In the genomic region with DNA sequence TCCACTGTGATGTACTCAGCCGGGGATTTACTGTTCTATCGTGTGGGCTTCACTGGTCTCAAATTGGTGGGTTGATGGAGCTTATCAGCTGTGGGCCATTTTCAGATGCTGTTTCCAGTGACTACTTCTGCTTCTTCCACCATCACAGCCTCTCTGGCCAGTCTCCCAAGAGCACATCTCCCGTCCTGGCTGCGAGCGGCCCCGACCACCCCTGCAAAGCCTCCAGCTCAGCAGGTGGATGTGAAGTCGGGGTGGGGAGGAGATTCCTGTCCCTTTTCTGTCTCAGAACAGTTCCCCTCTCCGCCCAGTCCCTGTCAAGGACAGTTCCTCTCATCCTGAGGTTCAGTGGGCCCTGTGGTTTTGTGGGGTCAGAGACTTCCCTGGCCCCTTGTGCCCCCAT, we compare ENCODE assay signal across 18 cellular contexts. TPM values are rescaled to one million over a fixed set of nuclear protein-coding genes. Genes with fewer than 3 reads are reported as not detected.
DNase-seq lines count a peak whose midpoint lies in the region; ATAC-seq and TF ChIP-seq lines count a peak whose summit lies in the region.
"Had no signal": no experiment of that assay in that cellular context is flagged by ENCODE, and none has a peak within 500 bp of the region (broad histone marks: within the 10 kb centered on the region; RNA-seq: fewer than 3 reads in every experiment).

No MANE protein-coding gene starts in this region.

- TF ChIP-seq POLR2A in sigmoid colon (IDR thresholded peaks at IDR 0.05), result no peak

- no peak for TF ChIP-seq EP300 in sigmoid colon (IDR thresholded peaks at IDR 0.05)

- no peak for DNase-seq in activated T-cell treated with anti-CD3 and anti-CD28 coated beads, Interleukin-2, amount 50 U/mL, for 4 hours
- no peak for DNase-seq in activated T-cell treated with anti-CD3 and anti-CD28 coated beads, Interleukin-2, amount 50 U/mL, for 1 hour
- no peak for DNase-seq in activated CD8-positive, alpha-beta T cell treated with anti-CD3 and anti-CD28 coated beads for 36 hours
- DNase-seq in mesenteric fat pad (ENCODE audit: low spot score) (peak; percentile 69), sigmoid colon (no peak), NCI-H69 (lab: John Stamatoyannopoulos, UW) (no peak), head of caudate nucleus (no peak)
- no peak for DNase-seq in stimulated activated naive B cell treated with anti-CD40 and anti-IgM and Interleukin-4, amounts not matched to agents 10 μg/mL and 1 μg/mL and 100 μg/mL, for 72 hours
- DNase-seq: 8988T, GDM1, NCI-H1436, NCI-H2227 treated with DMSO at 0.1 percent for 48 hours, NCI-H526, Right ventricle myocardium superior had no signal

- 49 to 66% methylated on average over 8 of the region's 8 CpGs for WGBS in sigmoid colon, 2 donors

- H3K27me3 ChIP-seq in sigmoid colon, result peaks cover 0 to 83% (median 55%) of the 10 kb centered on the region in 3 donors

- H3K4me1 ChIP-seq in sigmoid colon, result no peaks in the 10 kb centered on the region
- H3K4me1 ChIP-seq: HAP-1 had no signal

- H3K36me3 ChIP-seq in sigmoid colon, result no peaks in the 10 kb centered on the region
- H3K36me3 ChIP-seq: HAP-1 had no signal

- peak overlapping the region; percentile 1 for H3K27ac Mint-ChIP-seq in activated CD8-positive, alpha-beta T cell treated with anti-CD3 and anti-CD28 coated beads for 36 hours
- H3K27ac Mint-ChIP-seq in stimulated activated naive B cell treated with anti-CD40 and anti-IgM and Interleukin-4, amounts not matched to agents 10 μg/mL and 1 μg/mL and 100 μg/mL, for 72 hours, result no peak overlapping the region

- H3K27me3 Mint-ChIP-seq in activated T-cell treated with anti-CD3 and anti-CD28 coated beads, Interleukin-2, amount 50 U/mL, for 4 hours (ENCODE audit: low read depth), result peaks cover 46% of the 10 kb centered on the region
- H3K27me3 Mint-ChIP-seq in activated CD8-positive, alpha-beta T cell treated with anti-CD3 and anti-CD28 coated beads for 36 hours, result peaks cover 8% of the 10 kb centered on the region
- peaks cover 68 to 87% of the 10 kb centered on the region in 2 donors for H3K27me3 Mint-ChIP-seq in stimulated activated naive B cell treated with anti-CD40 and anti-IgM and Interleukin-4, amounts not matched to agents 10 μg/mL and 1 μg/mL and 100 μg/mL, for 72 hours

- intact Hi-C loops in activated CD8-positive, alpha-beta T cell treated with anti-CD3 and anti-CD28 coated beads for 36 hours (cut with micrococcal nuclease), result no loop called here
- intact Hi-C loops in sigmoid colon (cut with DNase I) (no loop called here), head of caudate nucleus (cut with DNase I) (no loop called here)

- H3K4me3 Mint-ChIP-seq in activated T-cell treated with anti-CD3 and anti-CD28 coated beads, Interleukin-2, amount 50 U/mL, for 4 hours, result peak overlapping the region; percentile 12
- H3K4me3 Mint-ChIP-seq in activated CD8-positive, alpha-beta T cell treated with anti-CD3 and anti-CD28 coated beads for 36 hours, result no peak overlapping the region
- H3K4me3 Mint-ChIP-seq in stimulated activated naive B cell treated with anti-CD40 and anti-IgM and Interleukin-4, amounts not matched to agents 10 μg/mL and 1 μg/mL and 100 μg/mL, for 72 hours, result no peak overlapping the region

- H3K4me1 Mint-ChIP-seq in activated T-cell treated with anti-CD3 and anti-CD28 coated beads, Interleukin-2, amount 50 U/mL, for 4 hours (ENCODE audit: low read depth), result peaks cover 28% of the 10 kb centered on the region
- H3K4me1 Mint-ChIP-seq in activated CD8-positive, alpha-beta T cell treated with anti-CD3 and anti-CD28 coated beads for 36 hours (ENCODE audit: low read depth), result peaks cover 57% of the 10 kb centered on the region
- H3K4me1 Mint-ChIP-seq in stimulated activated naive B cell treated with anti-CD40 and anti-IgM and Interleukin-4, amounts not matched to agents 10 μg/mL and 1 μg/mL and 100 μg/mL, for 72 hours, result peaks cover 24 to 33% of the 10 kb centered on the region in 2 donors

- H3K36me3 Mint-ChIP-seq in activated T-cell treated with anti-CD3 and anti-CD28 coated beads, Interleukin-2, amount 50 U/mL, for 4 hours (ENCODE audit: insufficient read depth), result no peaks in the 10 kb centered on the region
- no peaks in the 10 kb centered on the region for H3K36me3 Mint-ChIP-seq in activated CD8-positive, alpha-beta T cell treated with anti-CD3 and anti-CD28 coated beads for 36 hours (ENCODE audit: low read depth)
- no peaks in the 10 kb centered on the region for H3K36me3 Mint-ChIP-seq in stimulated activated naive B cell treated with anti-CD40 and anti-IgM and Interleukin-4, amounts not matched to agents 10 μg/mL and 1 μg/mL and 100 μg/mL, for 72 hours

- POLR2A ChIA-PET in activated CD8-positive, alpha-beta T cell treated with anti-CD3 and anti-CD28 coated beads for 36 hours (lab: Charles Lee), result interaction anchor here (0.5 to 0.9 kb wide), 2 partner anchors 21 to 63 kb away, joined by 3 read pairs; no protein-coding TSS in a partner anchor

- H3K4me3 ChIP-seq in sigmoid colon, result no peak overlapping the region
- H3K4me3 ChIP-seq: GM12878, HAP-1 had no signal

- H3K9me3 Mint-ChIP-seq in activated T-cell treated with anti-CD3 and anti-CD28 coated beads, Interleukin-2, amount 50 U/mL, for 4 hours, result no peaks in the 10 kb centered on the region
- H3K9me3 Mint-ChIP-seq in activated CD8-positive, alpha-beta T cell treated with anti-CD3 and anti-CD28 coated beads for 36 hours, result peaks cover 5% of the 10 kb centered on the region
- peaks cover 3 to 6% of the 10 kb centered on the region in 2 donors for H3K9me3 Mint-ChIP-seq in stimulated activated naive B cell treated with anti-CD40 and anti-IgM and Interleukin-4, amounts not matched to agents 10 μg/mL and 1 μg/mL and 100 μg/mL, for 72 hours

- TF ChIP-seq CTCF in activated CD8-positive, alpha-beta T cell treated with anti-CD3 and anti-CD28 coated beads for 36 hours (IDR thresholded peaks at IDR 0.05), result no peak
- TF ChIP-seq CTCF in sigmoid colon (IDR thresholded peaks at IDR 0.05), result no peak

- CTCF ChIA-PET in activated CD8-positive, alpha-beta T cell treated with anti-CD3 and anti-CD28 coated beads for 36 hours (lab: Charles Lee), result no interaction called here

- H3K27ac ChIP-seq in sigmoid colon, result no peak overlapping the region

- ATAC-seq in activated T-cell treated with anti-CD3 and anti-CD28 coated beads, Interleukin-2, amount 50 U/mL, for 4 hours, result no peak
- ATAC-seq in activated CD8-positive, alpha-beta T cell treated with anti-CD3 and anti-CD28 coated beads for 36 hours, result no peak
- peak; percentile 27 to 44 for ATAC-seq in stimulated activated naive B cell treated with anti-CD40 and anti-IgM and Interleukin-4, amounts not matched to agents 10 μg/mL and 1 μg/mL and 100 μg/mL, for 72 hours (replicated peaks)
- ATAC-seq: GM12878 had no signal

- no peaks in the 10 kb centered on the region for H3K9me3 ChIP-seq in sigmoid colon
- H3K9me3 ChIP-seq: HAP-1 had no signal

RNA-seq across cellular contexts. Expression of gene IFITM10, which starts 20.2 kb away (rescaled TPM):
- total RNA-seq in activated T-cell treated with anti-CD3 and anti-CD28 coated beads, Interleukin-2, amount 50 U/mL, for 4 hours, result under 1 TPM; 0.33 to 0.53 (median 0.33) TPM
- under 1 TPM; 0.07 to 0.31 TPM for total RNA-seq in activated CD8-positive, alpha-beta T cell treated with anti-CD3 and anti-CD28 coated beads for 36 hours
- total RNA-seq in mesenteric fat pad, result 1.5 TPM
- 1 to 10 TPM in 1 of 4 donors, under 1 TPM in 3; 0.36 to 1.4 (median 0.61) TPM for total RNA-seq in sigmoid colon
- polyA plus RNA-seq in sigmoid colon, result under 1 TPM in 1 of 3 donors, not detected in 2; 0.60 TPM
- total RNA-seq: GM12878 had no signal

RNA-seq across cellular contexts. Expression of gene KRTAP5-6, which starts 33.2 kb away (rescaled TPM):
- not detected for total RNA-seq in activated T-cell treated with anti-CD3 and anti-CD28 coated beads, Interleukin-2, amount 50 U/mL, for 4 hours
- total RNA-seq in activated CD8-positive, alpha-beta T cell treated with anti-CD3 and anti-CD28 coated beads for 36 hours, result not detected
- total RNA-seq in mesenteric fat pad (not detected), sigmoid colon (not detected)
- not detected for polyA plus RNA-seq in sigmoid colon
- total RNA-seq: GM12878, HT1080, Right ventricle myocardium superior had no signal
- polyA plus RNA-seq: BJ, GM12878 had no signal

RNA-seq across cellular contexts. Expression of gene CTSD, which starts 33.5 kb away (rescaled TPM):
- 100 to 1,000 TPM in 1 of 3 donors, 10 to 100 TPM in 2; 74.9 to 101 (median 83.7) TPM for total RNA-seq in activated T-cell treated with anti-CD3 and anti-CD28 coated beads, Interleukin-2, amount 50 U/mL, for 4 hours
- 10 to 100 TPM; 44.9 to 45.6 TPM for total RNA-seq in activated CD8-positive, alpha-beta T cell treated with anti-CD3 and anti-CD28 coated beads for 36 hours
- total RNA-seq in mesenteric fat pad (940 TPM), sigmoid colon (100 to 1,000 TPM; 173 to 222 (median 209) TPM)
- polyA plus RNA-seq in sigmoid colon, result 1,000 to 10,000 TPM in 1 of 3 donors, 100 to 1,000 TPM in 2; 251 to 1,586 (median 853) TPM

Comparison
In these comparisons a context has a peak if more than half of its experiments do, and no peak if none do; other contexts are left out.
1. ATAC-seq: peak in stimulated activated naive B cell treated with anti-CD40 and anti-IgM and Interleukin-4, amounts not matched to agents 10 μg/mL and 1 μg/mL and 100 μg/mL, for 72 hours (2 of 2); none in activated T-cell treated with anti-CD3 and anti-CD28 coated beads, Interleukin-2, amount 50 U/mL, for 4 hours (0 of 2) and activated CD8-positive, alpha-beta T cell treated with anti-CD3 and anti-CD28 coated beads for 36 hours (single experiment).